ENCODE assay signal across 8 cellular contexts in genomic region chr5:107388111-107388861, GRCh38.
A peak's percentile ranks its signal among the peaks of the same experiment; 100 is the strongest.
DNase-seq lines count a peak whose midpoint lies in the region; ATAC-seq, FAIRE-seq and TF ChIP-seq lines count a peak whose summit lies in the region.

No MANE protein-coding gene starts in this region.

- H3K4me2 ChIP-seq in A549 (peak overlapping the region; percentile 71), fibroblast of lung (ENCODE audit: extremely low read depth, insufficient read depth, low read length) (peak overlapping the region; percentile 3)

- POLR2A ChIA-PET in A549 (lab: Yijun Ruan, JAX): interaction anchor here (1.1 kb wide), 1 partner anchor 184 kb away, joined by 4 read pairs; no protein-coding TSS in a partner anchor

- H3K27ac ChIP-seq in A549 (peak overlapping the region; percentile 84 to 92), fibroblast of lung (ENCODE audit: insufficient read depth, low read length) (peak overlapping the region; percentile 27)

- H3K9me3 Mint-ChIP-seq in stimulated activated naive B cell treated with anti-CD40 and anti-IgM and Interleukin-4, amounts not matched to agents 10 μg/mL and 1 μg/mL and 100 μg/mL, for 72 hours: no peaks in the 10 kb centered on the region

- no peaks in the 10 kb centered on the region for H3K9me3 ChIP-seq in A549
- H3K9me3 ChIP-seq in fibroblast of lung (ENCODE audit: control insufficient read depth, insufficient read depth, low read depth, low read length): no peaks in the 10 kb centered on the region

- no peak overlapping the region for H3K9ac ChIP-seq in fibroblast of lung (ENCODE audit: insufficient read depth, low read length)

- no peaks in the 10 kb centered on the region for H3K27me3 ChIP-seq in fibroblast of lung (ENCODE audit: control insufficient read depth, insufficient read depth, low read length)

- TF ChIP-seq POLR2A in A549 (IDR thresholded peaks at IDR 0.05; ENCODE audit: low read length): no peak

- CTCF ChIA-PET in A549 (lab: Yijun Ruan, JAX): interaction anchor here (0.8 to 1.6 kb wide), 6 partner anchors 23 to 285 kb away, joined by 3 to 6 read pairs (median 3); no protein-coding TSS in a partner anchor

- H3K79me2 ChIP-seq in fibroblast of lung (ENCODE audit: control insufficient read depth, insufficient read depth, low read length): no peaks in the 10 kb centered on the region

- WGBS in A549 (ENCODE audit: missing lambda C conversion rate): 2% methylated on average over 9 of the region's 9 CpGs

- TF ChIP-seq EP300 in A549 (IDR thresholded peaks at IDR 0.05): peak in 1 of 2 experiments; percentile 71; a peak in 2 of 5 replicates

- no peaks in the 10 kb centered on the region for H3K36me3 Mint-ChIP-seq in stimulated activated naive B cell treated with anti-CD40 and anti-IgM and Interleukin-4, amounts not matched to agents 10 μg/mL and 1 μg/mL and 100 μg/mL, for 72 hours

- FAIRE-seq in A549 (lab: Jason Lieb, UNC): no peak

- H3K36me3 ChIP-seq in fibroblast of lung (ENCODE audit: control insufficient read depth, insufficient read depth, low read length): no peaks in the 10 kb centered on the region

- H2AFZ ChIP-seq in fibroblast of lung (ENCODE audit: low read length): no peak overlapping the region

- peaks cover 23 to 42% of the 10 kb centered on the region in 2 donors for H3K4me1 Mint-ChIP-seq in stimulated activated naive B cell treated with anti-CD40 and anti-IgM and Interleukin-4, amounts not matched to agents 10 μg/mL and 1 μg/mL and 100 μg/mL, for 72 hours

- no peaks in the 10 kb centered on the region for H4K20me1 ChIP-seq in fibroblast of lung (ENCODE audit: control insufficient read depth, extremely low read depth, insufficient read depth, low read length)

- H3K4me3 Mint-ChIP-seq in stimulated activated naive B cell treated with anti-CD40 and anti-IgM and Interleukin-4, amounts not matched to agents 10 μg/mL and 1 μg/mL and 100 μg/mL, for 72 hours: peak overlapping the region; percentile 52 to 63

- ATAC-seq in A549: peak; percentile 65 to 77
- ATAC-seq in GM18508 (IDR thresholded peaks at IDR 0.05; ENCODE audit: insufficient read depth, unreplicated experiment): peak; percentile 42
- ATAC-seq in HG03045 (IDR thresholded peaks at IDR 0.05; ENCODE audit: unreplicated experiment): peak; percentile 49
- ATAC-seq in stimulated activated naive B cell treated with anti-CD40 and anti-IgM and Interleukin-4, amounts not matched to agents 10 μg/mL and 1 μg/mL and 100 μg/mL, for 72 hours (replicated peaks): peak; percentile 75 to 79

- H3K27ac Mint-ChIP-seq in stimulated activated naive B cell treated with anti-CD40 and anti-IgM and Interleukin-4, amounts not matched to agents 10 μg/mL and 1 μg/mL and 100 μg/mL, for 72 hours: peak overlapping the region; percentile 73

- no peak; a peak in 1 of 5 replicates for TF ChIP-seq RAD21 in A549 (conservative IDR thresholded peaks at IDR 0.05 in 1 of 2, IDR thresholded peaks at IDR 0.05 in 1 of 2)

- DNase-seq in A549 (ENCODE audit: low read depth in 1 of 2, low spot score in 1 of 2) (peak in 1 of 2 experiments; percentile 85), fibroblast of lung (ENCODE audit: low read depth in 2 of 2) (peak; percentile 86 to 96), activated gamma-delta T cell treated with Interleukin-2 at 50 U/mL for 16 hours (no peak)
- no peak for DNase-seq in stimulated activated naive B cell treated with anti-CD40 and anti-IgM and Interleukin-4, amounts not matched to agents 10 μg/mL and 1 μg/mL and 100 μg/mL, for 72 hours
- no peak for DNase-seq in stimulated activated naive CD4-positive, alpha-beta T cell (lab: John Stamatoyannopoulos, UW)

- H3K4me3 ChIP-seq in A549 (peak overlapping the region; percentile 1; the same call in 1 of the 3 replicates), fibroblast of lung (replicated peaks in 1 of 4; ENCODE audit: control extremely low read depth in 1 of 4, insufficient read depth in 1 of 4, low read depth in 3 of 4, low read length in 4 of 4) (no peak overlapping the region)

- H3K4me1 ChIP-seq in A549 (peaks cover 73% of the 10 kb centered on the region), fibroblast of lung (ENCODE audit: control insufficient read depth, extremely low read depth, insufficient read depth, low read length) (peaks cover 10% of the 10 kb centered on the region)

- no peaks in the 10 kb centered on the region for H3K27me3 Mint-ChIP-seq in stimulated activated naive B cell treated with anti-CD40 and anti-IgM and Interleukin-4, amounts not matched to agents 10 μg/mL and 1 μg/mL and 100 μg/mL, for 72 hours

- TF ChIP-seq CTCF in A549 (IDR thresholded peaks at IDR 0.05) (no peak), fibroblast of lung (conservative IDR thresholded peaks at IDR 0.05 in 1 of 2, IDR thresholded peaks at IDR 0.05 in 1 of 2; ENCODE audit: low read depth in 1 of 2, low read length in 2 of 2) (no peak)

TF ChIP-seq in A549, 52 proteins besides CTCF, POLR2A, EP300 and RAD21 (continues in another document):
- TF ChIP-seq RFX5 (IDR thresholded peaks at IDR 0.05) (no peak), EHF (CRISPR knock-in tag; IDR thresholded peaks at IDR 0.05) (no peak), HEYL (CRISPR knock-in tag; IDR thresholded peaks at IDR 0.05) (no peak), GATA3 (IDR thresholded peaks at IDR 0.05; ENCODE audit: borderline replicate concordance) (peak; percentile 82), JUNB (IDR thresholded peaks at IDR 0.05) (peak; percentile 52), NR3C1 (IDR thresholded peaks at IDR 0.05) (no peak), HDAC2 (IDR thresholded peaks at IDR 0.05) (no peak), ZSCAN20 (CRISPR knock-in tag; IDR thresholded peaks at IDR 0.05) (no peak), HMGXB4 (CRISPR knock-in tag; IDR thresholded peaks at IDR 0.05; ENCODE audit: borderline replicate concordance) (no peak), PHF8 (IDR thresholded peaks at IDR 0.05; ENCODE audit: borderline replicate concordance, low read depth) (no peak), JUN (IDR thresholded peaks at IDR 0.05) (peak in 1 of 2 experiments; percentile 64; a peak in 2 of 5 replicates), BCL3 (IDR thresholded peaks at IDR 0.05) (no peak)

TF ChIP-seq in PFSK-1, 5 proteins besides CTCF, POLR2A, EP300 and RAD21:
- TF ChIP-seq SIN3A (IDR thresholded peaks at IDR 0.05; ENCODE audit: borderline replicate concordance, insufficient read depth, low read length): peak; percentile 79; the same call in 1 of the 2 replicates
- no peak; a peak in 1 of 4 replicates for TF ChIP-seq REST (IDR thresholded peaks at IDR 0.05; ENCODE audit: insufficient read depth in 1 of 2, low read depth in 2 of 2, low read length in 2 of 2)
- peak; percentile 25; the same call in 1 of the 2 replicates for TF ChIP-seq TAF1 (IDR thresholded peaks at IDR 0.05; ENCODE audit: borderline replicate concordance, insufficient read depth, low read length)
- no peak for TF ChIP-seq FOXP2 (optimal IDR thresholded peaks at IDR 0.05; ENCODE audit: borderline replicate concordance, extremely low read depth, extremely low read length, insufficient read depth)
TF ChIP-seq in PFSK-1: peak in this region for 2.

Comparison
In these comparisons a context has a peak if more than half of its experiments do, and no peak if none do; other contexts are left out.
1. DNase-seq: peak in fibroblast of lung (2 of 2); none in stimulated activated naive B cell treated with anti-CD40 and anti-IgM and Interleukin-4, amounts not matched to agents 10 μg/mL and 1 μg/mL and 100 μg/mL, for 72 hours (single experiment), activated gamma-delta T cell treated with Interleukin-2 at 50 U/mL for 16 hours (single experiment) and stimulated activated naive CD4-positive, alpha-beta T cell (0 of 6).
2. Peak in every context shown above with its lines, with median percentiles within 50 percentile points of each other: ATAC-seq.